In genomic region chr3:54982807-54983206, GRCh38 we compare ENCODE assay signal across 35 cellular contexts. TPM values are rescaled to one million over a fixed set of nuclear protein-coding genes. Genes with fewer than 3 reads are reported as not detected.
"Had no signal": no experiment of that assay in that cellular context is flagged by ENCODE, and none has a peak within 500 bp of the region (broad histone marks: within the 10 kb centered on the region; RNA-seq: fewer than 3 reads in every experiment).

No MANE protein-coding gene starts in this region.

- H3K9ac ChIP-seq: neural progenitor cell, parathyroid adenoma had no signal

- ATAC-seq: naive thymus-derived CD4-positive, alpha-beta T cell; natural killer cell; psoas muscle; right cardiac atrium; right lobe of liver; stimulated activated memory B cell treated with anti-CD40 and anti-IgM and Interleukin-4, amounts not matched to agents 10 μg/mL and 1 μg/mL and 100 μg/mL, for 72 hours; stimulated activated naive CD8-positive, alpha-beta T cell treated with anti-CD3 and anti-CD28 coated beads, Interleukin-15, amount 100 ng/mL, for 72 hours; stimulated activated naive CD8-positive, alpha-beta T cell treated with anti-CD3 and anti-CD28 coated beads, Interleukin-15, Interleukin-2, amounts not matched to agents 100 U/mL and 50 U/mL, for 24 hours had no signal

- H3K4me1 Mint-ChIP-seq: naive thymus-derived CD4-positive, alpha-beta T cell; natural killer cell; stimulated activated memory B cell treated with anti-CD40 and anti-IgM and Interleukin-4, amounts not matched to agents 10 μg/mL and 1 μg/mL and 100 μg/mL, for 72 hours; stimulated activated naive CD8-positive, alpha-beta T cell treated with anti-CD3 and anti-CD28 coated beads, Interleukin-15, amount 100 ng/mL, for 72 hours had no signal

- H3K27me3 ChIP-seq: neural progenitor cell, ovary, right lobe of liver, sigmoid colon, spleen, suprapubic skin, testis, tibial artery, transverse colon, upper lobe of left lung, vagina had no signal

- H3K27ac ChIP-seq: neural progenitor cell, ovary, parathyroid adenoma, psoas muscle, right lobe of liver, spleen, suprapubic skin, testis, tibial artery, transverse colon, upper lobe of left lung, vagina had no signal

- H3K27ac Mint-ChIP-seq: naive thymus-derived CD4-positive, alpha-beta T cell; natural killer cell; neural progenitor cell; progenitor cell of endocrine pancreas; stimulated activated memory B cell treated with anti-CD40 and anti-IgM and Interleukin-4, amounts not matched to agents 10 μg/mL and 1 μg/mL and 100 μg/mL, for 72 hours; stimulated activated naive CD8-positive, alpha-beta T cell treated with anti-CD3 and anti-CD28 coated beads, Interleukin-15, amount 100 ng/mL, for 72 hours had no signal

- H3K4me3 ChIP-seq: neural progenitor cell, ovary, psoas muscle, right lobe of liver, sigmoid colon, spleen, suprapubic skin, testis, tibial artery, transverse colon, upper lobe of left lung, vagina had no signal

- H3K27me3 Mint-ChIP-seq: stimulated activated memory B cell treated with anti-CD40 and anti-IgM and Interleukin-4, amounts not matched to agents 10 μg/mL and 1 μg/mL and 100 μg/mL, for 72 hours; stimulated activated naive CD8-positive, alpha-beta T cell treated with anti-CD3 and anti-CD28 coated beads, Interleukin-15, amount 100 ng/mL, for 72 hours had no signal

- H3K36me3 ChIP-seq: neural progenitor cell, ovary, right lobe of liver, sigmoid colon, spleen, suprapubic skin, tibial artery, transverse colon, upper lobe of left lung, vagina had no signal

- H3K4me1 ChIP-seq: psoas muscle, right lobe of liver, spleen, testis, tibial artery, transverse colon had no signal

- DNase-seq: naive thymus-derived CD4-positive, alpha-beta T cell; natural killer cell; occipital lobe; ovary; posterior cingulate gyrus; psoas muscle; right cardiac atrium; right lobe of liver; sigmoid colon; small intestine; spleen; stimulated activated CD4-positive, alpha-beta T cell treated with anti-CD3 and anti-CD28 coated beads, Interleukin-12 subunit alpha, Interleukin-12 subunit beta, amount 100 ng/mL, for 4 hours; stimulated activated CD4-positive, alpha-beta T cell treated with anti-CD3 and anti-CD28 coated beads, Interleukin-1b, Interleukin-23, amount 100 ng/mL, for 48 hours; stimulated activated CD4-positive, alpha-beta T cell treated with anti-CD3 and anti-CD28 coated beads, Interleukin-4, amount 100 ng/mL, for 1 hour; stimulated activated CD4-positive, alpha-beta T cell treated with anti-CD3 and anti-CD28 coated beads, Interleukin-4, amount 100 ng/mL, for 4 hours; stimulated activated CD8-positive, alpha-beta memory T cell treated with anti-CD3 and anti-CD28 coated beads, Interleukin-4, amount 100 ng/mL, for 48 hours; stimulated activated naive CD4-positive, alpha-beta T cell; stimulated activated naive CD8-positive, alpha-beta T cell treated with anti-CD3 and anti-CD28 coated beads, Interleukin-15, amount 100 ng/mL, for 72 hours; stimulated activated naive CD8-positive, alpha-beta T cell treated with anti-CD3 and anti-CD28 coated beads, Interleukin-15, Interleukin-2, amounts not matched to agents 100 U/mL and 50 U/mL, for 24 hours; substantia nigra; testis; tibial artery; transverse colon; upper lobe of left lung had no signal

- H3K4me3 Mint-ChIP-seq: naive thymus-derived CD4-positive, alpha-beta T cell; natural killer cell; nephron; neural progenitor cell; stimulated activated memory B cell treated with anti-CD40 and anti-IgM and Interleukin-4, amounts not matched to agents 10 μg/mL and 1 μg/mL and 100 μg/mL, for 72 hours; stimulated activated naive CD8-positive, alpha-beta T cell treated with anti-CD3 and anti-CD28 coated beads, Interleukin-15, amount 100 ng/mL, for 72 hours had no signal

- H3K9me3 ChIP-seq: ovary, psoas muscle, right lobe of liver, sigmoid colon, suprapubic skin, testis, tibial artery, transverse colon, upper lobe of left lung, vagina had no signal

- H3K36me3 Mint-ChIP-seq: naive thymus-derived CD4-positive, alpha-beta T cell; natural killer cell; neural progenitor cell; stimulated activated memory B cell treated with anti-CD40 and anti-IgM and Interleukin-4, amounts not matched to agents 10 μg/mL and 1 μg/mL and 100 μg/mL, for 72 hours had no signal

- H2AFZ ChIP-seq: parathyroid adenoma had no signal

- H3K79me2 ChIP-seq: parathyroid adenoma had no signal

RNA-seq across cellular contexts. Expression of gene LRTM1, which starts 54.9 kb away (rescaled TPM):
- total RNA-seq: naive thymus-derived CD4-positive, alpha-beta T cell; natural killer cell; occipital lobe; osteoblast; ovary; progenitor cell of endocrine pancreas; renal cortical epithelial cell; right cardiac atrium; right lobe of liver; sigmoid colon; suprapubic skin; testis; transverse colon; upper lobe of left lung; ureter; vagina had no signal
- polyA plus RNA-seq: naive thymus-derived CD4-positive, alpha-beta T cell; neural cell; ovary; psoas muscle; right cardiac atrium; sigmoid colon; small intestine had no signal
